18 cellular contexts compared by ENCODE assay signal in genomic region chr1:61220531-61220930, GRCh38.
"Had no signal": no experiment of that assay in that cellular context is flagged by ENCODE, and none has a peak within 500 bp of the region (broad histone marks: within the 10 kb centered on the region; RNA-seq: fewer than 3 reads in every experiment).

No MANE protein-coding gene starts in this region.

- DNase-seq: activated CD4-positive, alpha-beta T cell treated with anti-CD3 and anti-CD28 coated beads, Interleukin-2, amount 10 ng/mL, durations not matched to agents 7 days and 5 days; activated CD4-positive, CD25-positive, alpha-beta regulatory T cell; activated CD8-positive, alpha-beta memory T cell treated with anti-CD3 and anti-CD28 coated beads for 24 hours; activated naive CD8-positive, alpha-beta T cell treated with anti-CD3 and anti-CD28 coated beads, Interleukin-2, amount 10 ng/mL, durations not matched to agents 7 days and 5 days; anterior cingulate cortex; dermis blood vessel endothelial cell; hypothalamus; kidney; left ventricle myocardium superior; mesendoderm; natural killer cell; posterior cingulate gyrus; retina; T-helper 17 cell; uterus had no signal

- H3K36me3 ChIP-seq: tibial nerve, uterus had no signal

- H3K4me3 ChIP-seq: tibial nerve, uterus had no signal

- H3K27me3 ChIP-seq: tibial nerve, uterus had no signal

- ATAC-seq: left ventricle myocardium superior; natural killer cell; stimulated activated memory B cell treated with anti-CD40 and anti-IgM and Interleukin-4, amounts not matched to agents 10 μg/mL and 1 μg/mL and 100 μg/mL, for 72 hours; T-helper 17 cell had no signal

- H3K9me3 ChIP-seq: tibial nerve, uterus had no signal

- H3K27ac ChIP-seq: epithelial cell of prostate, uterus had no signal
